1 cellular context compared by ENCODE assay signal in genomic region chr2:120524174-120524573, GRCh38.
TF ChIP-seq lines count a peak whose summit lies in the region.

No MANE protein-coding gene starts in this region.

TF ChIP-seq in HepG2, 621 proteins besides CTCF, POLR2A, EP300 and RAD21 (continued from another document and continues in another):
- TF ChIP-seq, protein P1, sequence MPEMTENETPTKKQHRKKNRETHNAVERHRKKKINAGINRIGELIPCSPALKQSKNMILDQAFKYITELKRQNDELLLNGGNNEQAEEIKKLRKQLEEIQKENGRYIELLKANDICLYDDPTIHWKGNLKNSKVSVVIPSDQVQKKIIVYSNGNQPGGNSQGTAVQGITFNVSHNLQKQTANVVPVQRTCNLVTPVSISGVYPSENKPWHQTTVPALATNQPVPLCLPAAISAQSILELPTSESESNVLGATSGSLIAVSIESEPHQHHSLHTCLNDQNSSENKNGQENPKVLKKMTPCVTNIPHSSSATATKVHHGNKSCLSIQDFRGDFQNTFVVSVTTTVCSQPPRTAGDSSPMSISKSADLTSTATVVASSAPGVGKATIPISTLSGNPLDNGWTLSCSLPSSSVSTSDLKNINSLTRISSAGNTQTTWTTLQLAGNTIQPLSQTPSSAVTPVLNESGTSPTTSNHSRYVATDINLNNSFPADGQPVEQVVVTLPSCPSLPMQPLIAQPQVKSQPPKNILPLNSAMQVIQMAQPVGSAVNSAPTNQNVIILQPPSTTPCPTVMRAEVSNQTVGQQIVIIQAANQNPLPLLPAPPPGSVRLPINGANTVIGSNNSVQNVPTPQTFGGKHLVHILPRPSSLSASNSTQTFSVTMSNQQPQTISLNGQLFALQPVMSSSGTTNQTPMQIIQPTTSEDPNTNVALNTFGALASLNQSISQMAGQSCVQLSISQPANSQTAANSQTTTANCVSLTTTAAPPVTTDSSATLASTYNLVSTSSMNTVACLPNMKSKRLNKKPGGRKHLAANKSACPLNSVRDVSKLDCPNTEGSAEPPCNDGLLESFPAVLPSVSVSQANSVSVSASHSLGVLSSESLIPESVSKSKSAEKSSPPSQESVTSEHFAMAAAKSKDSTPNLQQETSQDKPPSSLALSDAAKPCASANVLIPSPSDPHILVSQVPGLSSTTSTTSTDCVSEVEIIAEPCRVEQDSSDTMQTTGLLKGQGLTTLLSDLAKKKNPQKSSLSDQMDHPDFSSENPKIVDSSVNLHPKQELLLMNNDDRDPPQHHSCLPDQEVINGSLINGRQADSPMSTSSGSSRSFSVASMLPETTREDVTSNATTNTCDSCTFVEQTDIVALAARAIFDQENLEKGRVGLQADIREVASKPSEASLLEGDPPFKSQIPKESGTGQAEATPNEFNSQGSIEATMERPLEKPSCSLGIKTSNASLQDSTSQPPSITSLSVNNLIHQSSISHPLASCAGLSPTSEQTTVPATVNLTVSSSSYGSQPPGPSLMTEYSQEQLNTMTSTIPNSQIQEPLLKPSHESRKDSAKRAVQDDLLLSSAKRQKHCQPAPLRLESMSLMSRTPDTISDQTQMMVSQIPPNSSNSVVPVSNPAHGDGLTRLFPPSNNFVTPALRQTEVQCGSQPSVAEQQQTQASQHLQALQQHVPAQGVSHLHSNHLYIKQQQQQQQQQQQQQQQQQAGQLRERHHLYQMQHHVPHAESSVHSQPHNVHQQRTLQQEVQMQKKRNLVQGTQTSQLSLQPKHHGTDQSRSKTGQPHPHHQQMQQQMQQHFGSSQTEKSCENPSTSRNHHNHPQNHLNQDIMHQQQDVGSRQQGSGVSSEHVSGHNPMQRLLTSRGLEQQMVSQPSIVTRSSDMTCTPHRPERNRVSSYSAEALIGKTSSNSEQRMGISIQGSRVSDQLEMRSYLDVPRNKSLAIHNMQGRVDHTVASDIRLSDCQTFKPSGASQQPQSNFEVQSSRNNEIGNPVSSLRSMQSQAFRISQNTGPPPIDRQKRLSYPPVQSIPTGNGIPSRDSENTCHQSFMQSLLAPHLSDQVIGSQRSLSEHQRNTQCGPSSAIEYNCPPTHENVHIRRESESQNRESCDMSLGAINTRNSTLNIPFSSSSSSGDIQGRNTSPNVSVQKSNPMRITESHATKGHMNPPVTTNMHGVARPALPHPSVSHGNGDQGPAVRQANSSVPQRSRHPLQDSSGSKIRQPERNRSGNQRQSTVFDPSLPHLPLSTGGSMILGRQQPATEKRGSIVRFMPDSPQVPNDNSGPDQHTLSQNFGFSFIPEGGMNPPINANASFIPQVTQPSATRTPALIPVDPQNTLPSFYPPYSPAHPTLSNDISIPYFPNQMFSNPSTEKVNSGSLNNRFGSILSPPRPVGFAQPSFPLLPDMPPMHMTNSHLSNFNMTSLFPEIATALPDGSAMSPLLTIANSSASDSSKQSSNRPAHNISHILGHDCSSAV (CRISPR knock-in tag; IDR thresholded peaks at IDR 0.05; ENCODE audit: borderline replicate concordance) = 0 out of 2 replicates have a peak, but pooled peaks have one; percentile 8
- TF ChIP-seq, protein P2, sequence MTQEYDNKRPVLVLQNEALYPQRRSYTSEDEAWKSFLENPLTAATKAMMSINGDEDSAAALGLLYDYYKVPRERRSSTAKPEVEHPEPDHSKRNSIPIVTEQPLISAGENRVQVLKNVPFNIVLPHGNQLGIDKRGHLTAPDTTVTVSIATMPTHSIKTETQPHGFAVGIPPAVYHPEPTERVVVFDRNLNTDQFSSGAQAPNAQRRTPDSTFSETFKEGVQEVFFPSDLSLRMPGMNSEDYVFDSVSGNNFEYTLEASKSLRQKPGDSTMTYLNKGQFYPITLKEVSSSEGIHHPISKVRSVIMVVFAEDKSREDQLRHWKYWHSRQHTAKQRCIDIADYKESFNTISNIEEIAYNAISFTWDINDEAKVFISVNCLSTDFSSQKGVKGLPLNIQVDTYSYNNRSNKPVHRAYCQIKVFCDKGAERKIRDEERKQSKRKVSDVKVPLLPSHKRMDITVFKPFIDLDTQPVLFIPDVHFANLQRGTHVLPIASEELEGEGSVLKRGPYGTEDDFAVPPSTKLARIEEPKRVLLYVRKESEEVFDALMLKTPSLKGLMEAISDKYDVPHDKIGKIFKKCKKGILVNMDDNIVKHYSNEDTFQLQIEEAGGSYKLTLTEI (CRISPR knock-in tag; conservative IDR thresholded peaks at IDR 0.05) = no peak
- TF ChIP-seq ZNF629 (CRISPR knock-in tag; conservative IDR thresholded peaks at IDR 0.05) (no peak), HOXA7 (CRISPR knock-in tag; IDR thresholded peaks at IDR 0.05) (no peak), KDM5A (IDR thresholded peaks at IDR 0.05; ENCODE audit: borderline replicate concordance, low read length) (no peak), ZNF709 (CRISPR knock-in tag; IDR thresholded peaks at IDR 0.05) (0 out of 2 replicates have a peak, but pooled peaks have one; percentile 38), NFIC (IDR thresholded peaks at IDR 0.05; ENCODE audit: low read length) (no peak), ZNF451 (CRISPR knock-in tag; IDR thresholded peaks at IDR 0.05) (no peak), ZBTB2 (CRISPR knock-in tag; IDR thresholded peaks at IDR 0.05; ENCODE audit: low read depth) (no peak), DR1 (CRISPR knock-in tag; IDR thresholded peaks at IDR 0.05) (no peak), AKAP8 (CRISPR knock-in tag; IDR thresholded peaks at IDR 0.05) (no peak), SIN3A (IDR thresholded peaks at IDR 0.05; ENCODE audit: borderline replicate concordance, low read depth, low read length) (no peak), CENPBD1 (CRISPR knock-in tag; IDR thresholded peaks at IDR 0.05; ENCODE audit: borderline replicate concordance, low read depth) (no peak), ZNF570 (CRISPR knock-in tag; IDR thresholded peaks at IDR 0.05; ENCODE audit: borderline replicate concordance) (no peak), HOXA3 (CRISPR knock-in tag; IDR thresholded peaks at IDR 0.05) (no peak), HCFC1 (IDR thresholded peaks at IDR 0.05; ENCODE audit: low read depth, low read length) (no peak), ZNF552 (CRISPR knock-in tag; IDR thresholded peaks at IDR 0.05; ENCODE audit: borderline replicate concordance) (no peak), ZNF781 (CRISPR knock-in tag; IDR thresholded peaks at IDR 0.05; ENCODE audit: borderline replicate concordance, not compliant biosample characterization) (no peak), ZNF296 (CRISPR knock-in tag; conservative IDR thresholded peaks at IDR 0.05) (no peak), ZBTB46 (CRISPR knock-in tag; IDR thresholded peaks at IDR 0.05; ENCODE audit: borderline replicate concordance) (no peak), BRCA1 (CRISPR knock-in tag; IDR thresholded peaks at IDR 0.05) (no peak), SRY (CRISPR knock-in tag; IDR thresholded peaks at IDR 0.05) (no peak), HMGA1 (CRISPR knock-in tag; conservative IDR thresholded peaks at IDR 0.05) (no peak), ZNF382 (CRISPR knock-in tag; IDR thresholded peaks at IDR 0.05; ENCODE audit: borderline replicate concordance) (no peak), ZBTB33 (CRISPR knock-in tag; IDR thresholded peaks at IDR 0.05) (peak; percentile 3; the same call in 1 of the 2 replicates), PCBP1 (IDR thresholded peaks at IDR 0.05; ENCODE audit: borderline replicate concordance, low read depth, low read length) (no peak), ZBTB44 (CRISPR knock-in tag; IDR thresholded peaks at IDR 0.05) (no peak), KLF16 (CRISPR knock-in tag; IDR thresholded peaks at IDR 0.05) (no peak), FOXO4 (CRISPR knock-in tag; conservative IDR thresholded peaks at IDR 0.05) (no peak), MTA1 (CRISPR knock-in tag; IDR thresholded peaks at IDR 0.05; ENCODE audit: borderline replicate concordance) (no peak)
- TF ChIP-seq, protein P3, sequence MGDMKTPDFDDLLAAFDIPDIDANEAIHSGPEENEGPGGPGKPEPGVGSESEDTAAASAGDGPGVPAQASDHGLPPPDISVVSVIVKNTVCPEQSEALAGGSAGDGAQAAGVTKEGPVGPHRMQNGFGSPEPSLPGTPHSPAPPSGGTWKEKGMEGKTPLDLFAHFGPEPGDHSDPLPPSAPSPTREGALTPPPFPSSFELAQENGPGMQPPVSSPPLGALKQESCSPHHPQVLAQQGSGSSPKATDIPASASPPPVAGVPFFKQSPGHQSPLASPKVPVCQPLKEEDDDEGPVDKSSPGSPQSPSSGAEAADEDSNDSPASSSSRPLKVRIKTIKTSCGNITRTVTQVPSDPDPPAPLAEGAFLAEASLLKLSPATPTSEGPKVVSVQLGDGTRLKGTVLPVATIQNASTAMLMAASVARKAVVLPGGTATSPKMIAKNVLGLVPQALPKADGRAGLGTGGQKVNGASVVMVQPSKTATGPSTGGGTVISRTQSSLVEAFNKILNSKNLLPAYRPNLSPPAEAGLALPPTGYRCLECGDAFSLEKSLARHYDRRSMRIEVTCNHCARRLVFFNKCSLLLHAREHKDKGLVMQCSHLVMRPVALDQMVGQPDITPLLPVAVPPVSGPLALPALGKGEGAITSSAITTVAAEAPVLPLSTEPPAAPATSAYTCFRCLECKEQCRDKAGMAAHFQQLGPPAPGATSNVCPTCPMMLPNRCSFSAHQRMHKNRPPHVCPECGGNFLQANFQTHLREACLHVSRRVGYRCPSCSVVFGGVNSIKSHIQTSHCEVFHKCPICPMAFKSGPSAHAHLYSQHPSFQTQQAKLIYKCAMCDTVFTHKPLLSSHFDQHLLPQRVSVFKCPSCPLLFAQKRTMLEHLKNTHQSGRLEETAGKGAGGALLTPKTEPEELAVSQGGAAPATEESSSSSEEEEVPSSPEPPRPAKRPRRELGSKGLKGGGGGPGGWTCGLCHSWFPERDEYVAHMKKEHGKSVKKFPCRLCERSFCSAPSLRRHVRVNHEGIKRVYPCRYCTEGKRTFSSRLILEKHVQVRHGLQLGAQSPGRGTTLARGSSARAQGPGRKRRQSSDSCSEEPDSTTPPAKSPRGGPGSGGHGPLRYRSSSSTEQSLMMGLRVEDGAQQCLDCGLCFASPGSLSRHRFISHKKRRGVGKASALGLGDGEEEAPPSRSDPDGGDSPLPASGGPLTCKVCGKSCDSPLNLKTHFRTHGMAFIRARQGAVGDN (CRISPR knock-in tag; IDR thresholded peaks at IDR 0.05) = peak; percentile 55
- TF ChIP-seq, protein P4, sequence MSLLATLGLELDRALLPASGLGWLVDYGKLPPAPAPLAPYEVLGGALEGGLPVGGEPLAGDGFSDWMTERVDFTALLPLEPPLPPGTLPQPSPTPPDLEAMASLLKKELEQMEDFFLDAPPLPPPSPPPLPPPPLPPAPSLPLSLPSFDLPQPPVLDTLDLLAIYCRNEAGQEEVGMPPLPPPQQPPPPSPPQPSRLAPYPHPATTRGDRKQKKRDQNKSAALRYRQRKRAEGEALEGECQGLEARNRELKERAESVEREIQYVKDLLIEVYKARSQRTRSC (CRISPR knock-in tag; IDR thresholded peaks at IDR 0.05; ENCODE audit: low read depth) = 0 out of 2 replicates have a peak, but pooled peaks have one; percentile 31
